8 cellular contexts compared by ENCODE assay signal in the genomic region with DNA sequence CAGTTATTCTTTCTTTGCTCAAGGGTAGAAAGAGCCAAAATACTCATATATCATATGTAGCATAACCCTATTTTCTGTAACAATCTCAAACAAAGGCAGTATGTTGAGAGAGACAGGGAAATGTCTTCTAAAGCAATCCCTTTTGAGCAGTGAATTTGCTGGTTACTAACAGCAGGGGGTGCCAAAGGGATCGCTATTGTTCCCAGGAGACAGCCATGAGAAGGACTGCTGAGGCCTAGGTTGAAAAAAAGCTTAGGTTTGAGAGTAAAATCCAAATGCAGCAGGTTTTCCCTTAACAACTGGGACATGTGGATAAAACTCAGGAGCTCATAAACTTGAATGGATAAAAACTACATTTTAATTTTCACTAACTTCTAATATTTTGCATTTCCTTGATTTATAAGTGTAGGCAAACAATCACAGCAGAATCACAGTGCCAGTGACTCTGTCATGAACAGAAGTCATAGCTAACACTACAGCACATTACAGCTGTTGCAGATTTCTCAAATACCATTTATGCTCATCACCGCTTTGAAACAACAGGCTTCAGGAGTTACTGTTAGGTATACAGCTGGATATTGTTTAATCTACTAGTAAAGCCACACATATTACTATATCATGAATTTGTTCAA.
DNase-seq lines count a peak whose midpoint lies in the region; ATAC-seq lines count a peak whose summit lies in the region.

No MANE protein-coding gene starts in this region.

- no peak overlapping the region for H3K18ac ChIP-seq in mesendoderm (ENCODE audit: low read length)

- no peaks in the 10 kb centered on the region for H3K27me3 ChIP-seq in mesendoderm (ENCODE audit: insufficient read depth, low read length, poor library complexity)

- H3K4me1 ChIP-seq in mesendoderm (ENCODE audit: control insufficient read depth, low read depth, low read length) = no peaks in the 10 kb centered on the region

- WGBS in mesendoderm (ENCODE audit: extremely low coverage, insufficient coverage, low lambda C conversion rate) = no CpG with 5 or more reads among the region's 2 CpGs

- H3K9ac ChIP-seq in mesendoderm (ENCODE audit: low read length) = peak overlapping the region; percentile 37

- no peak overlapping the region for H3K4ac ChIP-seq in mesendoderm (ENCODE audit: low read depth, low read length)

- no peaks in the 10 kb centered on the region for H3K36me3 ChIP-seq in mesendoderm (ENCODE audit: control insufficient read depth, insufficient read depth, low read length)

- no peaks in the 10 kb centered on the region for H3K79me2 ChIP-seq in mesendoderm (ENCODE audit: control insufficient read depth, insufficient read depth, low read length)

- no peak overlapping the region for H3K27ac ChIP-seq in mesendoderm (ENCODE audit: low read depth, low read length)

- no peak overlapping the region for H3K56ac ChIP-seq in mesendoderm (ENCODE audit: low read length)

- H3K27ac Mint-ChIP-seq in activated CD4-positive, alpha-beta T cell treated with anti-CD3 and anti-CD28 coated beads, Interleukin-2, amount 10 ng/mL, durations not matched to agents 7 days and 5 days = no peak overlapping the region
- no peak overlapping the region for H3K27ac Mint-ChIP-seq in effector memory CD8-positive, alpha-beta T cell

- no peak overlapping the region for H4K5ac ChIP-seq in mesendoderm (ENCODE audit: low read length)

- H2BK15ac ChIP-seq in mesendoderm (replicated peaks; ENCODE audit: low read depth) = no peak overlapping the region

- no peaks in the 10 kb centered on the region for H3K9me3 Mint-ChIP-seq in activated CD4-positive, alpha-beta T cell treated with anti-CD3 and anti-CD28 coated beads, Interleukin-2, amount 10 ng/mL, durations not matched to agents 7 days and 5 days
- H3K9me3 Mint-ChIP-seq in effector memory CD8-positive, alpha-beta T cell = no peaks in the 10 kb centered on the region

- no peak overlapping the region for H4K8ac ChIP-seq in mesendoderm (ENCODE audit: low read depth, low read length)

- POLR2A ChIA-PET in activated CD4-positive, alpha-beta T cell treated with anti-CD3 and anti-CD28 coated beads, Interleukin-2, amount 10 ng/mL, durations not matched to agents 7 days and 5 days (lab: Charles Lee) = no interaction called here

- no peaks in the 10 kb centered on the region for H3K27me3 Mint-ChIP-seq in activated CD4-positive, alpha-beta T cell treated with anti-CD3 and anti-CD28 coated beads, Interleukin-2, amount 10 ng/mL, durations not matched to agents 7 days and 5 days
- no peaks in the 10 kb centered on the region for H3K27me3 Mint-ChIP-seq in effector memory CD8-positive, alpha-beta T cell

- peaks cover 3% of the 10 kb centered on the region for H3K36me3 Mint-ChIP-seq in activated CD4-positive, alpha-beta T cell treated with anti-CD3 and anti-CD28 coated beads, Interleukin-2, amount 10 ng/mL, durations not matched to agents 7 days and 5 days (ENCODE audit: low read depth)
- H3K36me3 Mint-ChIP-seq in effector memory CD8-positive, alpha-beta T cell (ENCODE audit: insufficient read depth) = peaks cover 14% of the 10 kb centered on the region

- H2BK120ac ChIP-seq in mesendoderm (ENCODE audit: low read depth, low read length) = no peak overlapping the region

- H2BK5ac ChIP-seq in mesendoderm (ENCODE audit: low read length) = no peak overlapping the region

- no peak overlapping the region for H3K23ac ChIP-seq in mesendoderm (ENCODE audit: low read length)

- H3K4me1 Mint-ChIP-seq in activated CD4-positive, alpha-beta T cell treated with anti-CD3 and anti-CD28 coated beads, Interleukin-2, amount 10 ng/mL, durations not matched to agents 7 days and 5 days = peaks cover 16% of the 10 kb centered on the region
- H3K4me1 Mint-ChIP-seq in effector memory CD8-positive, alpha-beta T cell (ENCODE audit: low read depth in 2 of 2) = peaks cover 7 to 12% of the 10 kb centered on the region in 2 donors

- ATAC-seq in HG02885 (IDR thresholded peaks at IDR 0.05; ENCODE audit: poor library complexity, unreplicated experiment) (peak; percentile 58), HG03196 (IDR thresholded peaks at IDR 0.05; ENCODE audit: unreplicated experiment) (no peak)
- peak; percentile 51 for ATAC-seq in effector memory CD8-positive, alpha-beta T cell (replicated peaks)

- H3K4me3 Mint-ChIP-seq in activated CD4-positive, alpha-beta T cell treated with anti-CD3 and anti-CD28 coated beads, Interleukin-2, amount 10 ng/mL, durations not matched to agents 7 days and 5 days = no peak overlapping the region
- no peak overlapping the region for H3K4me3 Mint-ChIP-seq in effector memory CD8-positive, alpha-beta T cell

- H3K4me2 ChIP-seq in mesendoderm (ENCODE audit: low read length) = no peak overlapping the region

- CTCF ChIA-PET in activated CD4-positive, alpha-beta T cell treated with anti-CD3 and anti-CD28 coated beads, Interleukin-2, amount 10 ng/mL, durations not matched to agents 7 days and 5 days (lab: Charles Lee) = interaction anchor here (0.6 to 1.3 kb wide), 8 partner anchors 8 to 840 kb away, joined by 3 to 5 read pairs (median 4); no protein-coding TSS in a partner anchor

- no peaks in the 10 kb centered on the region for H3K79me1 ChIP-seq in mesendoderm (ENCODE audit: low read length)

- H3K4me3 ChIP-seq in mesendoderm (ENCODE audit: low read length) = no peak overlapping the region

- DNase-seq in COLO829 (ENCODE audit: low spot score) (peak; percentile 85), NCI-H526 treated with DMSO at 0.1 percent for 48 hours (lab: John Stamatoyannopoulos, UW) (peak; percentile 11), mesendoderm (peak; percentile 89)
- DNase-seq in activated CD4-positive, alpha-beta T cell treated with anti-CD3 and anti-CD28 coated beads, Interleukin-2, amount 10 ng/mL, durations not matched to agents 7 days and 5 days = peak; percentile 68
- DNase-seq in effector memory CD8-positive, alpha-beta T cell = peak; percentile 31 to 47 (median 37)
- peak; percentile 58 for DNase-seq in stimulated activated CD8-positive, alpha-beta memory T cell treated with anti-CD3 and anti-CD28 coated beads, Interleukin-4, amount 100 ng/mL, for 48 hours

- H2AK5ac ChIP-seq in mesendoderm (ENCODE audit: low read length) = no peak overlapping the region

Comparison
In these comparisons a context has a peak if more than half of its experiments do, and no peak if none do; other contexts are left out.
1. DNase-seq: peak in every context shown above with its lines; median percentile 89 in mesendoderm; 85 in COLO829; 68 in activated CD4-positive, alpha-beta T cell treated with anti-CD3 and anti-CD28 coated beads, Interleukin-2, amount 10 ng/mL, durations not matched to agents 7 days and 5 days; 58 in stimulated activated CD8-positive, alpha-beta memory T cell treated with anti-CD3 and anti-CD28 coated beads, Interleukin-4, amount 100 ng/mL, for 48 hours; 37 in effector memory CD8-positive, alpha-beta T cell; 11 in NCI-H526 treated with DMSO at 0.1 percent for 48 hours.